In genomic region chr19:2168619-2169424, GRCh38 we compare ENCODE assay signal across 8 cellular contexts. TPM values are rescaled to one million over a fixed set of nuclear protein-coding genes. Genes with fewer than 3 reads are reported as not detected.
DNase-seq lines count a peak whose midpoint lies in the region; TF ChIP-seq lines count a peak whose summit lies in the region.

No MANE protein-coding gene starts in this region.

- H3K9me3 ChIP-seq in endocrine pancreas (ENCODE audit: control insufficient read depth, low read length): no peaks in the 10 kb centered on the region

- peak overlapping the region; percentile 8 for H3K4me3 ChIP-seq in endocrine pancreas (ENCODE audit: control insufficient read depth, insufficient read depth, low read length)

- H3K9ac ChIP-seq in endocrine pancreas (ENCODE audit: control insufficient read depth, insufficient read depth, low read length): peak overlapping the region; percentile 85

- CTCF ChIA-PET in GM10248 (lab: Yijun Ruan, JAX): interaction anchor here (1.0 to 2.3 kb wide), 7 partner anchors 11 to 74 kb away, joined by 3 to 12 read pairs (median 4); partner anchors contain the start of gene PLEKHJ1
- CTCF ChIA-PET in activated CD4-positive, alpha-beta memory T cell treated with anti-CD3 and anti-CD28 coated beads, Interleukin-2, amount 10 ng/mL, durations not matched to agents 7 days and 5 days (lab: Charles Lee): interaction anchor here (1.1 kb wide), 2 partner anchors 11 to 13 kb away, joined by 3 to 6 read pairs; no protein-coding TSS in a partner anchor

- H3K36me3 Mint-ChIP-seq in activated CD4-positive, alpha-beta memory T cell treated with anti-CD3 and anti-CD28 coated beads, Interleukin-2, amount 10 ng/mL, durations not matched to agents 7 days and 5 days (ENCODE audit: low read depth): peaks cover 12% of the 10 kb centered on the region

- H3K4me1 ChIP-seq in endocrine pancreas (ENCODE audit: control insufficient read depth, insufficient read depth, low read length): peaks cover 5% of the 10 kb centered on the region

- H3K27me3 ChIP-seq in endocrine pancreas (ENCODE audit: control insufficient read depth, insufficient read depth, low read length): no peaks in the 10 kb centered on the region

- POLR2A ChIA-PET in GM10248 (lab: Yijun Ruan, JAX): interaction anchor here (0.6 to 1.0 kb wide), 5 partner anchors 13 to 150 kb away, joined by 3 to 7 read pairs (median 5); partner anchors contain the start of gene AP3D1
- POLR2A ChIA-PET in activated CD4-positive, alpha-beta memory T cell treated with anti-CD3 and anti-CD28 coated beads, Interleukin-2, amount 10 ng/mL, durations not matched to agents 7 days and 5 days (lab: Charles Lee): interaction anchor here (1.3 kb wide), 1 partner anchor 159 kb away, joined by 4 read pairs; the partner anchor contains the start of genes LSM7 and SPPL2B

- peak overlapping the region; percentile 52 for H3K4me3 Mint-ChIP-seq in activated CD4-positive, alpha-beta memory T cell treated with anti-CD3 and anti-CD28 coated beads, Interleukin-2, amount 10 ng/mL, durations not matched to agents 7 days and 5 days

- no peaks in the 10 kb centered on the region for H3K9me3 Mint-ChIP-seq in activated CD4-positive, alpha-beta memory T cell treated with anti-CD3 and anti-CD28 coated beads, Interleukin-2, amount 10 ng/mL, durations not matched to agents 7 days and 5 days

- DNase-seq in GM10248 (ENCODE audit: extremely low spot score): peak; percentile 84
- DNase-seq in HCEC 1CT: peak; percentile 100
- peak; percentile 45 for DNase-seq in NCI-H1092 treated with DMSO at 0.1 percent for 48 hours (lab: John Stamatoyannopoulos, UW)
- DNase-seq in activated CD4-positive, alpha-beta memory T cell treated with anti-CD3 and anti-CD28 coated beads, Interleukin-2, amount 10 ng/mL, durations not matched to agents 7 days and 5 days: peak; percentile 69
- peak; percentile 82 for DNase-seq in midbrain (lab: John Stamatoyannopoulos, UW)
- DNase-seq in stimulated activated CD8-positive, alpha-beta memory T cell treated with anti-CD3 and anti-CD28 coated beads, Interleukin-2, amount 100 ng/mL, for 48 hours (ENCODE audit: low read depth in 2 of 2): peak; percentile 85 to 86
- DNase-seq in NK-92 (lab: John Stamatoyannopoulos, UW; ENCODE audit: unreplicated experiment): no peak

- H3K27me3 Mint-ChIP-seq in activated CD4-positive, alpha-beta memory T cell treated with anti-CD3 and anti-CD28 coated beads, Interleukin-2, amount 10 ng/mL, durations not matched to agents 7 days and 5 days: no peaks in the 10 kb centered on the region

- H3K27ac Mint-ChIP-seq in activated CD4-positive, alpha-beta memory T cell treated with anti-CD3 and anti-CD28 coated beads, Interleukin-2, amount 10 ng/mL, durations not matched to agents 7 days and 5 days: peak overlapping the region; percentile 84

- TF ChIP-seq CTCF in GM10248 (IDR thresholded peaks at IDR 0.05; ENCODE audit: control extremely low read depth, extremely low read depth, low read depth, missing control alignments): peak; percentile 9

- no peaks in the 10 kb centered on the region for H3K36me3 ChIP-seq in endocrine pancreas (ENCODE audit: control insufficient read depth, insufficient read depth, low read length)

- peaks cover 62% of the 10 kb centered on the region for H3K4me1 Mint-ChIP-seq in activated CD4-positive, alpha-beta memory T cell treated with anti-CD3 and anti-CD28 coated beads, Interleukin-2, amount 10 ng/mL, durations not matched to agents 7 days and 5 days

RNA-seq across cellular contexts. Expression of gene DOT1L, which starts 5.1 kb away (rescaled TPM):
- total RNA-seq in activated CD4-positive, alpha-beta memory T cell treated with anti-CD3 and anti-CD28 coated beads, Interleukin-2, amount 10 ng/mL, durations not matched to agents 7 days and 5 days: 10 to 100 TPM; 55.7 to 57.1 TPM

RNA-seq across cellular contexts. Expression of gene AP3D1, which starts 17.5 kb away (rescaled TPM):
- 100 to 1,000 TPM; 104 to 105 TPM for total RNA-seq in activated CD4-positive, alpha-beta memory T cell treated with anti-CD3 and anti-CD28 coated beads, Interleukin-2, amount 10 ng/mL, durations not matched to agents 7 days and 5 days
